ENCODE assay signal across 14 cellular contexts in the genomic region with DNA sequence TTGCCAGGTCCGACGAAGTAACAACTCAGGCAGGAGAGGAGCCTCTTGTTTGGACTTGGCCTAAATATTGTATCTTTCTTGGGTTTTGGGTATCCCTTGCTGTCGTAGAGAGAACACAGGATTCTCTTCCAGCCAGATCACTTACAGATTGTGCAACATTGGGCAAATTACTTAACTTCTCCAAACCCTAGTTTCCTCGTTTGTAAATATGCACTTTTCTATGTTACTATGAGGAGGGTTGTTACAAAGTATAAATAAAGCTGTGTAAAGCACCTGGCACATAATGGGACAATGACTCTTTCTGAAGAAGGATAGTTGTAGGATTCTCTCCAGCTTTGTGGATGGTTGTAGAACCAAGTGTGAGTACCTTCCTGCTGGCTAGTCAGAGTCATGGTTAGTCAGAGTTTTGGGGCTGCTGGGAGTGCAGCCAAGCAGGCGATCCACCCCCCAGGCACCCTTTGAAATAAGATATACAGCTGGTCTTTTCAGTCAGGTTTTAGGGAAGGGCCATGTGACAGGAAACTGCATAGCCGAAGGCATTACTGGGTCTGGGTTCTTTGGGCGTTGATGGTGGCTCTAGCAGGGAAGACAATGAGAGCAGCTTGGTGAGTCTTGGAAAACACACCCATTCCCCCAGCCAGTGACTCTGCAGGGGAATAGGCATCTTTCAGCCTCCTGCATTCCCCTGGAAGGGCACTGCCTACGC. TPM values are rescaled to one million over a fixed set of nuclear protein-coding genes. Genes with fewer than 3 reads are reported as not detected.
DNase-seq lines count a peak whose midpoint lies in the region; ATAC-seq lines count a peak whose summit lies in the region.
"Had no signal": no experiment of that assay in that cellular context is flagged by ENCODE, and none has a peak within 500 bp of the region (broad histone marks: within the 10 kb centered on the region; RNA-seq: fewer than 3 reads in every experiment).

No MANE protein-coding gene starts in this region.

- CTCF ChIA-PET in activated CD8-positive, alpha-beta memory T cell treated with anti-CD3 and anti-CD28 coated beads, Interleukin-2, amount 10 ng/mL, durations not matched to agents 7 days and 5 days (lab: Charles Lee), result no interaction called here

- peaks cover 17% of the 10 kb centered on the region for H3K27me3 Mint-ChIP-seq in stimulated activated naive CD8-positive, alpha-beta T cell treated with anti-CD3 and anti-CD28 coated beads, Interleukin-15, amount 100 ng/mL, for 72 hours
- H3K27me3 Mint-ChIP-seq in activated CD8-positive, alpha-beta memory T cell treated with anti-CD3 and anti-CD28 coated beads, Interleukin-2, amount 10 ng/mL, durations not matched to agents 7 days and 5 days, result peaks cover 4% of the 10 kb centered on the region

- H3K27ac Mint-ChIP-seq in stimulated activated naive CD8-positive, alpha-beta T cell treated with anti-CD3 and anti-CD28 coated beads, Interleukin-15, amount 100 ng/mL, for 72 hours, result no peak overlapping the region
- no peak overlapping the region for H3K27ac Mint-ChIP-seq in activated CD8-positive, alpha-beta memory T cell treated with anti-CD3 and anti-CD28 coated beads, Interleukin-2, amount 10 ng/mL, durations not matched to agents 7 days and 5 days
- H3K27ac Mint-ChIP-seq: T-helper 2 cell treated with Interferon-gamma antibody and Interleukin-4, amounts not matched to agents 5 μg/mL and 100 μg/mL, for 36 hours had no signal

- H3K4me1 Mint-ChIP-seq in stimulated activated naive CD8-positive, alpha-beta T cell treated with anti-CD3 and anti-CD28 coated beads, Interleukin-15, amount 100 ng/mL, for 72 hours, result no peaks in the 10 kb centered on the region
- H3K4me1 Mint-ChIP-seq in activated CD8-positive, alpha-beta memory T cell treated with anti-CD3 and anti-CD28 coated beads, Interleukin-2, amount 10 ng/mL, durations not matched to agents 7 days and 5 days, result no peaks in the 10 kb centered on the region
- H3K4me1 Mint-ChIP-seq: central memory CD8-positive, alpha-beta T cell had no signal

- peaks cover 0 to 2% of the 10 kb centered on the region in 2 donors for H3K9me3 Mint-ChIP-seq in stimulated activated naive CD8-positive, alpha-beta T cell treated with anti-CD3 and anti-CD28 coated beads, Interleukin-15, amount 100 ng/mL, for 72 hours
- no peaks in the 10 kb centered on the region for H3K9me3 Mint-ChIP-seq in activated CD8-positive, alpha-beta memory T cell treated with anti-CD3 and anti-CD28 coated beads, Interleukin-2, amount 10 ng/mL, durations not matched to agents 7 days and 5 days (ENCODE audit: low read depth)
- H3K9me3 Mint-ChIP-seq: central memory CD8-positive, alpha-beta T cell; T-helper 2 cell treated with Interferon-gamma antibody and Interleukin-4, amounts not matched to agents 5 μg/mL and 100 μg/mL, for 36 hours had no signal

- ATAC-seq in stimulated activated naive CD8-positive, alpha-beta T cell treated with anti-CD3 and anti-CD28 coated beads, Interleukin-15, amount 100 ng/mL, for 72 hours, result no peak
- no peak for ATAC-seq in activated CD8-positive, alpha-beta memory T cell treated with anti-CD3 and anti-CD28 coated beads, Interleukin-2, amount 10 ng/mL, durations not matched to agents 7 days and 5 days
- ATAC-seq: heart left ventricle had no signal

- no peak overlapping the region for H3K4me3 Mint-ChIP-seq in stimulated activated naive CD8-positive, alpha-beta T cell treated with anti-CD3 and anti-CD28 coated beads, Interleukin-15, amount 100 ng/mL, for 72 hours
- no peak overlapping the region for H3K4me3 Mint-ChIP-seq in activated CD8-positive, alpha-beta memory T cell treated with anti-CD3 and anti-CD28 coated beads, Interleukin-2, amount 10 ng/mL, durations not matched to agents 7 days and 5 days
- H3K4me3 Mint-ChIP-seq: central memory CD8-positive, alpha-beta T cell; T-helper 2 cell treated with Interferon-gamma antibody and Interleukin-4, amounts not matched to agents 5 μg/mL and 100 μg/mL, for 36 hours had no signal

- DNase-seq in COLO829 (ENCODE audit: low spot score) (peak; percentile 88), M059J (ENCODE audit: low read depth) (peak; percentile 98), amniotic epithelial cell (ENCODE audit: low read depth) (peak; percentile 24), kidney tubule cell (ENCODE audit: low spot score) (peak; percentile 91), NAMALWA (ENCODE audit: low spot score) (no peak)
- no peak for DNase-seq in stimulated activated naive CD8-positive, alpha-beta T cell treated with anti-CD3 and anti-CD28 coated beads, Interleukin-15, amount 100 ng/mL, for 72 hours
- DNase-seq in activated CD8-positive, alpha-beta memory T cell treated with anti-CD3 and anti-CD28 coated beads, Interleukin-2, amount 10 ng/mL, durations not matched to agents 7 days and 5 days, result no peak
- DNase-seq in effector CD8-positive, alpha-beta T cell (lab: John Stamatoyannopoulos, UW), result no peak
- DNase-seq: activated T-cell treated with anti-CD3 and anti-CD28 coated beads, Interleukin-2, amount 50 U/mL, for 1 hour; heart left ventricle; Karpas-422; NCI-H510A had no signal

- no peaks in the 10 kb centered on the region for H3K36me3 Mint-ChIP-seq in activated CD8-positive, alpha-beta memory T cell treated with anti-CD3 and anti-CD28 coated beads, Interleukin-2, amount 10 ng/mL, durations not matched to agents 7 days and 5 days

RNA-seq across cellular contexts. Expression of a gene that starts 49.9 kb away (rescaled TPM):
- 0.05 TPM in 1 of 2 replicates, not detected in the other for total RNA-seq in M059J (2014; rRNA removed; shearing (Covaris generic))
- not detected for total RNA-seq in activated CD8-positive, alpha-beta memory T cell treated with anti-CD3 and anti-CD28 coated beads, Interleukin-2, amount 10 ng/mL, durations not matched to agents 7 days and 5 days

Comparison
In these comparisons a context has a peak if more than half of its experiments do, and no peak if none do; other contexts are left out.
1. DNase-seq: peak in COLO829 (single experiment), M059J (single experiment), amniotic epithelial cell (single experiment) and kidney tubule cell (single experiment); none in stimulated activated naive CD8-positive, alpha-beta T cell treated with anti-CD3 and anti-CD28 coated beads, Interleukin-15, amount 100 ng/mL, for 72 hours (0 of 2), NAMALWA (single experiment), activated CD8-positive, alpha-beta memory T cell treated with anti-CD3 and anti-CD28 coated beads, Interleukin-2, amount 10 ng/mL, durations not matched to agents 7 days and 5 days (single experiment) and effector CD8-positive, alpha-beta T cell (single experiment).